In genomic region chr14:50550294-50550693, GRCh38 we compare ENCODE assay signal across 19 cellular contexts. TPM values are rescaled to one million over a fixed set of nuclear protein-coding genes. Genes with fewer than 3 reads are reported as not detected.
A peak's percentile ranks its signal among the peaks of the same experiment; 100 is the strongest.
DNase-seq lines count a peak whose midpoint lies in the region; ATAC-seq and TF ChIP-seq lines count a peak whose summit lies in the region.
"Had no signal": no experiment of that assay in that cellular context is flagged by ENCODE, and none has a peak within 500 bp of the region (broad histone marks: within the 10 kb centered on the region; RNA-seq: fewer than 3 reads in every experiment).

No MANE protein-coding gene starts in this region.

- H3K4me1 ChIP-seq in trophoblast cell (ENCODE audit: control insufficient read depth in 1 of 2, insufficient read depth in 2 of 2, low read length in 2 of 2) = no peaks in the 10 kb centered on the region
- H3K4me1 ChIP-seq: A549; BLaER1 treated with 17β-estradiol and CSF1 and Interleukin-3, amounts not matched to agents 10 nM and 100 nM had no signal

- H3K9me3 Mint-ChIP-seq in activated CD4-positive, alpha-beta T cell treated with anti-CD3 and anti-CD28 coated beads, Interleukin-2, amount 10 ng/mL, durations not matched to agents 24 days and 14 days = peaks cover 6% of the 10 kb centered on the region

- no peak overlapping the region for H3K23ac ChIP-seq in trophoblast cell (ENCODE audit: low read length)

- H3K27ac ChIP-seq in trophoblast cell (ENCODE audit: low read depth, low read length) = no peak overlapping the region
- H3K27ac ChIP-seq: 22Rv1; A549; BLaER1 treated with 17β-estradiol and CSF1 and Interleukin-3, amounts not matched to agents 10 nM and 100 nM; C4-2B had no signal

- H3K79me1 ChIP-seq in trophoblast cell (ENCODE audit: low read length) = no peaks in the 10 kb centered on the region

- intact Hi-C loops in activated CD4-positive, alpha-beta T cell treated with anti-CD3 and anti-CD28 coated beads, Interleukin-2, amount 10 ng/mL, durations not matched to agents 24 days and 14 days (cut with micrococcal nuclease) = no loop called here

- no peak overlapping the region for H3K14ac ChIP-seq in trophoblast cell (ENCODE audit: low read length)

- H2BK12ac ChIP-seq in trophoblast cell (ENCODE audit: low read length) = no peak overlapping the region

- no peak overlapping the region for H3K9ac ChIP-seq in trophoblast cell (ENCODE audit: low read length)
- H3K9ac ChIP-seq: BLaER1 treated with 17β-estradiol and CSF1 and Interleukin-3, amounts not matched to agents 10 nM and 100 nM had no signal

- H3K27me3 ChIP-seq in trophoblast cell (ENCODE audit: insufficient read depth, low read length) = no peaks in the 10 kb centered on the region
- H3K27me3 ChIP-seq: BLaER1 treated with 17β-estradiol and CSF1 and Interleukin-3, amounts not matched to agents 10 nM and 100 nM had no signal

- no peak overlapping the region for H3K4me2 ChIP-seq in trophoblast cell (ENCODE audit: low read length)
- H3K4me2 ChIP-seq: A549; BLaER1 treated with 17β-estradiol and CSF1 and Interleukin-3, amounts not matched to agents 10 nM and 100 nM had no signal

- DNase-seq in activated CD4-positive, alpha-beta T cell treated with anti-CD3 and anti-CD28 coated beads, Interleukin-2, amount 10 ng/mL, durations not matched to agents 24 days and 14 days = peak; percentile 17
- no peak for DNase-seq in activated CD4-positive, alpha-beta T cell treated with anti-CD3 and anti-CD28 coated beads for 4 hours
- DNase-seq in epithelial cell of esophagus (ENCODE audit: low read depth) = peak; percentile 64
- DNase-seq in trophoblast cell = peak; percentile 18 to 62
- no peak for DNase-seq in NCI-H1092 (lab: John Stamatoyannopoulos, UW)
- DNase-seq: AML-193; Calu3; CD4-positive, alpha-beta T cell; CD8-positive, alpha-beta T cell; DMS79 treated with DMSO at 0.1 percent for 48 hours; GDM1 had no signal

- peaks cover 34% of the 10 kb centered on the region for H3K27me3 Mint-ChIP-seq in activated CD4-positive, alpha-beta T cell treated with anti-CD3 and anti-CD28 coated beads, Interleukin-2, amount 10 ng/mL, durations not matched to agents 24 days and 14 days

- H3K18ac ChIP-seq in trophoblast cell (ENCODE audit: low read length) = no peak overlapping the region

- no peak overlapping the region for H3K27ac Mint-ChIP-seq in activated CD4-positive, alpha-beta T cell treated with anti-CD3 and anti-CD28 coated beads, Interleukin-2, amount 10 ng/mL, durations not matched to agents 24 days and 14 days
- H3K27ac Mint-ChIP-seq: B cell; CD4-positive, alpha-beta T cell; CD8-positive, alpha-beta T cell had no signal

- peaks cover 11% of the 10 kb centered on the region for H3K4me1 Mint-ChIP-seq in activated CD4-positive, alpha-beta T cell treated with anti-CD3 and anti-CD28 coated beads, Interleukin-2, amount 10 ng/mL, durations not matched to agents 24 days and 14 days

- no CpG with 5 or more reads among the region's 1 CpG for WGBS in trophoblast cell (ENCODE audit: extremely low coverage, insufficient coverage, insufficient read length)

- no peak overlapping the region for H2AK5ac ChIP-seq in trophoblast cell (ENCODE audit: low read length)

- TF ChIP-seq CTCF in epithelial cell of esophagus (IDR thresholded peaks at IDR 0.05; ENCODE audit: insufficient read depth, low read depth, low read length, missing control alignments) = no peak

- H3K4ac ChIP-seq in trophoblast cell (ENCODE audit: low read depth, low read length) = no peak overlapping the region

- no peak overlapping the region for H2BK120ac ChIP-seq in trophoblast cell (ENCODE audit: insufficient read depth, low read length, poor library complexity)

- no peak overlapping the region for H2BK5ac ChIP-seq in trophoblast cell (ENCODE audit: low read depth, low read length, poor library complexity)

- no peak overlapping the region for H4K91ac ChIP-seq in trophoblast cell (ENCODE audit: low read depth, low read length)

- peaks cover 10% of the 10 kb centered on the region for H3K9me3 ChIP-seq in trophoblast cell (ENCODE audit: insufficient read depth, low read depth, low read length)
- H3K9me3 ChIP-seq: BLaER1 treated with 17β-estradiol and CSF1 and Interleukin-3, amounts not matched to agents 10 nM and 100 nM; Caco-2 had no signal

- H3K4me3 ChIP-seq in epithelial cell of esophagus (ENCODE audit: low read length) = no peak overlapping the region
- no peak overlapping the region for H3K4me3 ChIP-seq in trophoblast cell (ENCODE audit: low read depth, low read length)
- H3K4me3 ChIP-seq: A549; BLaER1 treated with 17β-estradiol and CSF1 and Interleukin-3, amounts not matched to agents 10 nM and 100 nM; GM12878 had no signal

- no peaks in the 10 kb centered on the region for H3K79me2 ChIP-seq in trophoblast cell (ENCODE audit: control insufficient read depth, insufficient read depth, low read length, poor library complexity)

- no peak overlapping the region for H3K4me3 Mint-ChIP-seq in activated CD4-positive, alpha-beta T cell treated with anti-CD3 and anti-CD28 coated beads, Interleukin-2, amount 10 ng/mL, durations not matched to agents 24 days and 14 days
- H3K4me3 Mint-ChIP-seq: B cell; CD4-positive, alpha-beta T cell; CD8-positive, alpha-beta T cell had no signal

- no peak overlapping the region for H4K12ac ChIP-seq in trophoblast cell (ENCODE audit: low read depth, low read length)

- peaks cover 0 to 3% of the 10 kb centered on the region in 2 experiments for H3K36me3 ChIP-seq in trophoblast cell (ENCODE audit: control insufficient read depth in 1 of 2, insufficient read depth in 2 of 2, low read length in 2 of 2)
- H3K36me3 ChIP-seq: BLaER1 treated with 17β-estradiol and CSF1 and Interleukin-3, amounts not matched to agents 10 nM and 100 nM had no signal

- ATAC-seq in GM18867 (IDR thresholded peaks at IDR 0.05; ENCODE audit: unreplicated experiment) = no peak
- ATAC-seq: A549; CD8-positive, alpha-beta T cell; GM12878 had no signal

- no peak overlapping the region for H2AFZ ChIP-seq in trophoblast cell (ENCODE audit: insufficient read depth, low read length, poor library complexity)

- no peak overlapping the region for H4K8ac ChIP-seq in trophoblast cell (ENCODE audit: low read depth, low read length)

- no peaks in the 10 kb centered on the region for H3K36me3 Mint-ChIP-seq in activated CD4-positive, alpha-beta T cell treated with anti-CD3 and anti-CD28 coated beads, Interleukin-2, amount 10 ng/mL, durations not matched to agents 24 days and 14 days (ENCODE audit: low read depth)
- H3K36me3 Mint-ChIP-seq: CD8-positive, alpha-beta T cell had no signal

RNA-seq across cellular contexts. Expression of gene ATL1, which starts 9.7 kb away (rescaled TPM):
- 0.75 and 1.0 TPM in 2 replicates for total RNA-seq in activated CD4-positive, alpha-beta T cell treated with anti-CD3 and anti-CD28 coated beads, Interleukin-2, amount 10 ng/mL, durations not matched to agents 24 days and 14 days
- polyA plus RNA-seq in trophoblast cell (2013) = 0.93 and 1.1 TPM in 2 replicates

RNA-seq across cellular contexts. Expression of gene MAP4K5, which starts 17.9 kb away (rescaled TPM):
- 24.3 and 24.6 TPM in 2 replicates for total RNA-seq in activated CD4-positive, alpha-beta T cell treated with anti-CD3 and anti-CD28 coated beads, Interleukin-2, amount 10 ng/mL, durations not matched to agents 24 days and 14 days
- 33.2 and 35.4 TPM in 2 replicates for polyA plus RNA-seq in trophoblast cell (2013)

Comparison
In these comparisons a context has a peak if more than half of its experiments do, and no peak if none do; other contexts are left out.
1. DNase-seq: peak in activated CD4-positive, alpha-beta T cell treated with anti-CD3 and anti-CD28 coated beads, Interleukin-2, amount 10 ng/mL, durations not matched to agents 24 days and 14 days (single experiment), epithelial cell of esophagus (single experiment) and trophoblast cell (2 of 2); none in activated CD4-positive, alpha-beta T cell treated with anti-CD3 and anti-CD28 coated beads for 4 hours (0 of 2) and NCI-H1092 (single experiment).